In genomic region chr6:6709106-6709505, GRCh38 we compare ENCODE assay signal across 25 cellular contexts.
"Had no signal": no experiment of that assay in that cellular context is flagged by ENCODE, and none has a peak within 500 bp of the region (broad histone marks: within the 10 kb centered on the region; RNA-seq: fewer than 3 reads in every experiment).

No MANE protein-coding gene starts in this region.

- H3K36me3 ChIP-seq: left lung, lower lobe of right lung, pancreas, prostate gland, spleen, suprapubic skin, thoracic aorta, tibial artery, upper lobe of right lung had no signal

- H3K27ac ChIP-seq: left lung, lower lobe of right lung, pancreas, prostate gland, spleen, suprapubic skin, thoracic aorta, tibial artery, upper lobe of right lung had no signal

- H3K4me1 ChIP-seq: prostate gland had no signal

- H3K4me3 ChIP-seq: left lung, lower lobe of right lung, pancreas, prostate gland, spleen, suprapubic skin, thoracic aorta, tibial artery, upper lobe of right lung had no signal

- H3K9me3 ChIP-seq: left lung, lower lobe of right lung, pancreas, prostate gland, spleen, suprapubic skin, thoracic aorta, tibial artery, upper lobe of right lung had no signal

- DNase-seq: hypothalamus; immature natural killer cell; kidney; left colon; left lung; lower lobe of right lung; mesendoderm; naive B cell; natural killer cell; nephron progenitor cell; nucleus accumbens; pancreas; posterior cingulate gyrus; retina; right cardiac atrium; small intestine; spleen; stimulated activated CD4-positive, alpha-beta T cell treated with anti-CD3 and anti-CD28 coated beads, Interleukin-4, amount 100 ng/mL, for 24 hours; stimulated activated naive CD4-positive, alpha-beta T cell; tibial artery; trophoblast cell; upper lobe of right lung had no signal

- H3K27me3 ChIP-seq: left lung, pancreas, spleen, suprapubic skin, upper lobe of right lung had no signal
